In genomic region chr17:60743812-60744211, GRCh38 we compare ENCODE assay signal across 10 cellular contexts.
A peak's percentile ranks its signal among the peaks of the same experiment; 100 is the strongest.
DNase-seq lines count a peak whose midpoint lies in the region; ATAC-seq and TF ChIP-seq lines count a peak whose summit lies in the region.
"Had no signal": no experiment of that assay in that cellular context is flagged by ENCODE, and none has a peak within 500 bp of the region (broad histone marks: within the 10 kb centered on the region; RNA-seq: fewer than 3 reads in every experiment).

No MANE protein-coding gene starts in this region.

- peaks cover 46% of the 10 kb centered on the region for H3K4me1 Mint-ChIP-seq in neural crest cell

- H3K9me3 ChIP-seq in esophagus (ENCODE audit: control insufficient read depth in 2 of 2, insufficient read depth in 1 of 2, low read depth in 1 of 2, low read length in 1 of 2): no peaks in the 10 kb centered on the region

- peak overlapping the region; percentile 48 to 56 for H3K27ac ChIP-seq in esophagus (ENCODE audit: low read depth in 2 of 2, low read length in 1 of 2)

- no peaks in the 10 kb centered on the region for H3K27me3 Mint-ChIP-seq in neural crest cell (ENCODE audit: low read depth)

- peak overlapping the region; percentile 94 for H3K27ac Mint-ChIP-seq in neural crest cell (ENCODE audit: unreplicated experiment)
- H3K27ac Mint-ChIP-seq: activated naive CD4-positive, alpha-beta T cell treated with anti-CD3 and anti-CD28 coated beads, Interleukin-2, amount 50 U/mL, for 72 hours had no signal

- CTCF ChIA-PET in GM10248 (lab: Yijun Ruan, JAX): interaction anchor here (3.0 to 4.1 kb wide), 2 partner anchors 11 to 23 kb away, joined by 13 to 15 read pairs; no protein-coding TSS in a partner anchor

- TF ChIP-seq CTCF in neural crest cell (conservative IDR thresholded peaks at IDR 0.05) (no peak), GM10248 (IDR thresholded peaks at IDR 0.05; ENCODE audit: control extremely low read depth, extremely low read depth, low read depth, missing control alignments) (no peak)

- no peaks in the 10 kb centered on the region for H3K36me3 ChIP-seq in esophagus (ENCODE audit: control insufficient read depth in 2 of 2, insufficient read depth in 2 of 2, low read length in 1 of 2)

- no peaks in the 10 kb centered on the region for H3K36me3 Mint-ChIP-seq in neural crest cell (ENCODE audit: low read depth)

- no peaks in the 10 kb centered on the region for H3K4me1 ChIP-seq in esophagus (ENCODE audit: control insufficient read depth in 2 of 2, insufficient read depth in 2 of 2, low read length in 1 of 2)

- no peak for ATAC-seq in HG03457 (IDR thresholded peaks at IDR 0.05; ENCODE audit: unreplicated experiment)
- ATAC-seq: activated naive CD4-positive, alpha-beta T cell treated with anti-CD3 and anti-CD28 coated beads, Interleukin-2, amount 50 U/mL, for 72 hours had no signal

- DNase-seq in COLO829 (ENCODE audit: low spot score) (peak; percentile 79), NCI-H748 treated with DMSO at 0.1 percent for 48 hours (lab: John Stamatoyannopoulos, UW) (peak; percentile 47), neural crest cell (ENCODE audit: low read depth, low spot score) (no peak), D341Med (ENCODE audit: low spot score) (no peak), NCI-H1417 treated with DMSO at 0.1 percent for 48 hours (lab: John Stamatoyannopoulos, UW) (no peak), GM10248 (ENCODE audit: extremely low spot score) (no peak)

- H3K4me3 ChIP-seq in esophagus (ENCODE audit: low read depth in 1 of 2, low read length in 2 of 2): peak overlapping the region in 1 of 2 donors; percentile 29
- H3K4me3 ChIP-seq: lung had no signal

- 25% methylated on average over 5 of the region's 5 CpGs for WGBS in esophagus, 2 donors

- no peaks in the 10 kb centered on the region for H3K9me3 Mint-ChIP-seq in neural crest cell
- H3K9me3 Mint-ChIP-seq: activated naive CD4-positive, alpha-beta T cell treated with anti-CD3 and anti-CD28 coated beads, Interleukin-2, amount 50 U/mL, for 72 hours had no signal

- peak overlapping the region; percentile 48 for H3K4me3 Mint-ChIP-seq in neural crest cell

- POLR2A ChIA-PET in GM10248 (lab: Yijun Ruan, JAX): no interaction called here

- H3K27me3 ChIP-seq in esophagus (ENCODE audit: control insufficient read depth in 1 of 2, insufficient read depth in 2 of 2, low read length in 2 of 2): no peaks in the 10 kb centered on the region

Comparison
In these comparisons a context has a peak if more than half of its experiments do, and no peak if none do; other contexts are left out.
1. DNase-seq: peak in COLO829 (single experiment) and NCI-H748 treated with DMSO at 0.1 percent for 48 hours (single experiment); none in neural crest cell (single experiment), D341Med (single experiment), NCI-H1417 treated with DMSO at 0.1 percent for 48 hours (single experiment) and GM10248 (single experiment).